Comparison of ENCODE assay signal across 1 cellular context in the genomic region with DNA sequence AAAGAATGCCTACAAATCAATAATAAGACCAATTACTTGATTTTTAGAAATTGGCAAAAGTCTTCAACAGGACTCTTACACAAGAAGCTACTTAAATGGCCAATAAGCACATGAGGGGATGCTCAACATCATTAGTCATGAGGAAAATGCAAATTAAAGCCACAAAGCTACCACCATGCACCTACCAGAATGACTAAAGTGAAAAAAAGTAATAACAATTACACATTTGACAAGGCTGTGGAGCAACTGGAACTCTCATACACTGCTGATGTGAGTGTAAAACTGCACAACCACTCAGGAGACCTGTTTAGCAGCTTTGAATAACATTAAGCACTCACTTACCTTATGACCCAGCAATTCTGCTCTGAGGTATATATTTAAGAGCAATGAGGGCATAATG.
TF ChIP-seq lines count a peak whose summit lies in the region.

No MANE protein-coding gene starts in this region.

TF ChIP-seq in GM12878, 131 proteins besides CTCF, POLR2A, EP300 and RAD21 (continued from another document):
- no peak for TF ChIP-seq ZBTB33 (IDR thresholded peaks at IDR 0.05)
- TF ChIP-seq ZNF217 (IDR thresholded peaks at IDR 0.05) = 0 out of 2 replicates have a peak, but pooled peaks have one; percentile 43
- peak; percentile 86 for TF ChIP-seq ATF2 (IDR thresholded peaks at IDR 0.05; ENCODE audit: low read length)
- TF ChIP-seq ZBED1 (IDR thresholded peaks at IDR 0.05; ENCODE audit: borderline replicate concordance) = 0 out of 2 replicates have a peak, but pooled peaks have one; percentile 52
- TF ChIP-seq POU2F2 (IDR thresholded peaks at IDR 0.05; ENCODE audit: borderline replicate concordance, low read depth, low read length) = peak; percentile 98
- peak; percentile 36 for TF ChIP-seq RELB (IDR thresholded peaks at IDR 0.05; ENCODE audit: low read depth)
- peak; percentile 79 for TF ChIP-seq BCL11A (IDR thresholded peaks at IDR 0.05; ENCODE audit: low read depth, low read length)
- peak; percentile 23 for TF ChIP-seq KLF5 (IDR thresholded peaks at IDR 0.05; ENCODE audit: partially characterized antibody)
- TF ChIP-seq, protein P1, sequence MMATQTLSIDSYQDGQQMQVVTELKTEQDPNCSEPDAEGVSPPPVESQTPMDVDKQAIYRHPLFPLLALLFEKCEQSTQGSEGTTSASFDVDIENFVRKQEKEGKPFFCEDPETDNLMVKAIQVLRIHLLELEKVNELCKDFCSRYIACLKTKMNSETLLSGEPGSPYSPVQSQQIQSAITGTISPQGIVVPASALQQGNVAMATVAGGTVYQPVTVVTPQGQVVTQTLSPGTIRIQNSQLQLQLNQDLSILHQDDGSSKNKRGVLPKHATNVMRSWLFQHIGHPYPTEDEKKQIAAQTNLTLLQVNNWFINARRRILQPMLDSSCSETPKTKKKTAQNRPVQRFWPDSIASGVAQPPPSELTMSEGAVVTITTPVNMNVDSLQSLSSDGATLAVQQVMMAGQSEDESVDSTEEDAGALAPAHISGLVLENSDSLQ (IDR thresholded peaks at IDR 0.05) = peak; percentile 12; the same call in 1 of the 2 replicates
- TF ChIP-seq PML (IDR thresholded peaks at IDR 0.05; ENCODE audit: low read length) = peak; percentile 53; the same call in 1 of the 2 replicates
- TF ChIP-seq SKIL (IDR thresholded peaks at IDR 0.05; ENCODE audit: low read depth, poor library complexity, severe bottlenecking) = peak; percentile 61
- peak; percentile 98 for TF ChIP-seq RUNX3 (IDR thresholded peaks at IDR 0.05; ENCODE audit: low read length)
- peak; percentile 45 for TF ChIP-seq RELA (IDR thresholded peaks at IDR 0.05; ENCODE audit: borderline replicate concordance, partially characterized antibody)
- TF ChIP-seq EED (IDR thresholded peaks at IDR 0.05; ENCODE audit: low read depth) = peak; percentile 70
- peak; percentile 75 for TF ChIP-seq NFIC (IDR thresholded peaks at IDR 0.05; ENCODE audit: low read depth, low read length)
- peak; percentile 63 for TF ChIP-seq ZNF687 (IDR thresholded peaks at IDR 0.05)
- TF ChIP-seq CBX5 (IDR thresholded peaks at IDR 0.05; ENCODE audit: low read depth) = 0 out of 2 replicates have a peak, but pooled peaks have one; percentile 67
- no peak for TF ChIP-seq MTA3 (IDR thresholded peaks at IDR 0.05; ENCODE audit: borderline replicate concordance, low read length)
- TF ChIP-seq BHLHE40 (IDR thresholded peaks at IDR 0.05; ENCODE audit: borderline replicate concordance in 1 of 2, low read depth in 2 of 2, low read length in 1 of 2) = peak; percentile 69 to 71
- peak; percentile 23; the same call in 1 of the 2 replicates for TF ChIP-seq MEF2A (IDR thresholded peaks at IDR 0.05; ENCODE audit: insufficient read depth, low read depth, low read length)
- TF ChIP-seq CREB1 (IDR thresholded peaks at IDR 0.05; ENCODE audit: low read depth) = peak; percentile 62
- TF ChIP-seq ATF7 (IDR thresholded peaks at IDR 0.05; ENCODE audit: low read depth) = peak; percentile 49; the same call in 1 of the 2 replicates
- TF ChIP-seq POLR2AphosphoS5 (IDR thresholded peaks at IDR 0.05; ENCODE audit: low read length) = no peak
- TF ChIP-seq CHD1 (IDR thresholded peaks at IDR 0.05; ENCODE audit: low read depth, low read length) = no peak
- TF ChIP-seq JUNB (IDR thresholded peaks at IDR 0.05) = peak; percentile 89
- peak in 1 of 2 experiments; percentile 65; a peak in 2 of 4 replicates for TF ChIP-seq ETV6 (conservative IDR thresholded peaks at IDR 0.05 in 1 of 2, IDR thresholded peaks at IDR 0.05 in 1 of 2; ENCODE audit: borderline replicate concordance in 1 of 2, low read depth in 1 of 2)
- peak; percentile 74 for TF ChIP-seq IKZF1 (conservative IDR thresholded peaks at IDR 0.05)
- peak; percentile 66 for TF ChIP-seq DPF2 (IDR thresholded peaks at IDR 0.05)
- no peak for TF ChIP-seq JUND (IDR thresholded peaks at IDR 0.05; ENCODE audit: low read depth, low read length)
- 0 out of 2 replicates have a peak, but pooled peaks have one; percentile 23 for TF ChIP-seq GABPA (IDR thresholded peaks at IDR 0.05; ENCODE audit: low read depth)
- TF ChIP-seq ZNF274 (IDR thresholded peaks at IDR 0.05; ENCODE audit: insufficient read depth, insufficient read length) = no peak
- TF ChIP-seq MTA2 (IDR thresholded peaks at IDR 0.05; ENCODE audit: low read depth) = peak; percentile 79
- TF ChIP-seq SREBF2 (IDR thresholded peaks at IDR 0.05; ENCODE audit: low read length) = no peak
- TF ChIP-seq CBFB (IDR thresholded peaks at IDR 0.05; ENCODE audit: low read depth) = peak; percentile 41; the same call in 1 of the 2 replicates
- no peak for TF ChIP-seq SRF (IDR thresholded peaks at IDR 0.05; ENCODE audit: low read depth in 2 of 2, low read length in 2 of 2)
- TF ChIP-seq SPI1 (IDR thresholded peaks at IDR 0.05; ENCODE audit: borderline replicate concordance, insufficient read depth, low read depth, low read length) = no peak
- no peak for TF ChIP-seq ZZZ3 (IDR thresholded peaks at IDR 0.05; ENCODE audit: control insufficient read depth, insufficient read length, low read depth)
- TF ChIP-seq CREM (IDR thresholded peaks at IDR 0.05; ENCODE audit: low read depth) = peak; percentile 42; the same call in 1 of the 2 replicates
- TF ChIP-seq FOXM1 (IDR thresholded peaks at IDR 0.05; ENCODE audit: low read depth, low read length) = peak; percentile 72; the same call in 1 of the 2 replicates
- TF ChIP-seq IRF4 (IDR thresholded peaks at IDR 0.05; ENCODE audit: low read depth, low read length) = peak; percentile 94; the same call in 1 of the 2 replicates
- no peak for TF ChIP-seq TCF3 (IDR thresholded peaks at IDR 0.05; ENCODE audit: borderline replicate concordance, insufficient read depth, low read depth, low read length)
- peak; percentile 37 to 72; a peak in 3 of 4 replicates for TF ChIP-seq IKZF2 (IDR thresholded peaks at IDR 0.05)
- TF ChIP-seq CEBPB (IDR thresholded peaks at IDR 0.05; ENCODE audit: borderline replicate concordance in 1 of 2, low read depth in 2 of 2, low read length in 2 of 2) = 0 out of 4 replicates have a peak, but pooled peaks of 1 of the 2 experiments have one; percentile 49
